31 cellular contexts compared by ENCODE assay signal in genomic region chr3:53478921-53479664, GRCh38. TPM values are rescaled to one million over a fixed set of nuclear protein-coding genes. Genes with fewer than 3 reads are reported as not detected.
A peak's percentile ranks its signal among the peaks of the same experiment; 100 is the strongest.
DNase-seq lines count a peak whose midpoint lies in the region; ATAC-seq and TF ChIP-seq lines count a peak whose summit lies in the region.
"Had no signal": no experiment of that assay in that cellular context is flagged by ENCODE, and none has a peak within 500 bp of the region (broad histone marks: within the 10 kb centered on the region; RNA-seq: fewer than 3 reads in every experiment).

No MANE protein-coding gene starts in this region.

- H2AFZ ChIP-seq in parathyroid adenoma, result peak overlapping the region; percentile 74

- peak overlapping the region; percentile 87 for H3K27ac Mint-ChIP-seq in Caco-2 (ENCODE audit: unreplicated experiment)
- H3K27ac Mint-ChIP-seq: activated CD8-positive, alpha-beta T cell treated with anti-CD3 and anti-CD28 coated beads for 36 hours; activated naive CD4-positive, alpha-beta T cell treated with anti-CD3 and anti-CD28 coated beads, Interleukin-2, amount 50 U/mL, for 24 hours; activated T-helper 17 cell treated with anti-CD3 and anti-CD28 coated beads, Interleukin-2, amount 50 U/mL, for 72 hours; B cell; effector memory CD8-positive, alpha-beta T cell; nephron progenitor cell had no signal

- DNase-seq in Caco-2, result no peak
- DNase-seq in colonic mucosa, result peak; percentile 48
- no peak for DNase-seq in left lung
- DNase-seq in NCI-H1930 (lab: John Stamatoyannopoulos, UW), result no peak
- DNase-seq in superior temporal gyrus (ENCODE audit: extremely low spot score), result no peak
- DNase-seq in NCI-H510A (lab: John Stamatoyannopoulos, UW), result no peak
- DNase-seq: activated CD8-positive, alpha-beta T cell treated with anti-CD3 and anti-CD28 coated beads for 36 hours; CD8-positive, alpha-beta memory T cell; cortex of kidney; effector memory CD8-positive, alpha-beta T cell; esophagus squamous epithelium; gastrocnemius medialis; hippocampal formation; MG63; NCI-H1105 treated with DMSO at 0.1 percent for 48 hours; NCI-H2081; NCI-H345; NCI-H748 treated with DMSO at 0.1 percent for 48 hours; nephron progenitor cell; sigmoid colon; stimulated activated CD4-positive, alpha-beta T cell treated with anti-CD3 and anti-CD28 coated beads, Interleukin-15, amount 100 ng/mL, for 24 hours; stimulated activated naive CD4-positive, alpha-beta T cell had no signal

- no peaks in the 10 kb centered on the region for H3K27me3 Mint-ChIP-seq in Caco-2 (ENCODE audit: insufficient read depth, unreplicated experiment)

- ATAC-seq in left lung (peak; percentile 30), GM19397 (IDR thresholded peaks at IDR 0.05; ENCODE audit: unreplicated experiment) (no peak)
- ATAC-seq: activated CD4-positive, CD25-positive, alpha-beta regulatory T cell treated with anti-CD3 and anti-CD28 coated beads, Interleukin-2, amount 50 U/mL, for 24 hours; activated CD8-positive, alpha-beta T cell treated with anti-CD3 and anti-CD28 coated beads for 36 hours; activated T-helper 17 cell treated with anti-CD3 and anti-CD28 coated beads, Interleukin-2, amount 50 U/mL, for 72 hours; effector memory CD8-positive, alpha-beta T cell; gastrocnemius medialis; K562 had no signal

- H3K27me3 ChIP-seq in Caco-2 (replicated peaks; ENCODE audit: control insufficient read depth, insufficient read depth, low read length) (no peaks in the 10 kb centered on the region), colonic mucosa (no peaks in the 10 kb centered on the region), left lung (peaks cover 0 to 13% of the 10 kb centered on the region in 2 donors), parathyroid adenoma (ENCODE audit: control insufficient read depth, insufficient read depth, low read length) (no peaks in the 10 kb centered on the region)
- H3K27me3 ChIP-seq: MG63, sigmoid colon, SJCRH30, vagina had no signal

- no peaks in the 10 kb centered on the region for H3K79me2 ChIP-seq in parathyroid adenoma

- peak overlapping the region; percentile 34 for H3K4me3 Mint-ChIP-seq in Caco-2 (ENCODE audit: unreplicated experiment)
- H3K4me3 Mint-ChIP-seq: activated CD8-positive, alpha-beta T cell treated with anti-CD3 and anti-CD28 coated beads for 36 hours; activated naive CD4-positive, alpha-beta T cell treated with anti-CD3 and anti-CD28 coated beads, Interleukin-2, amount 50 U/mL, for 24 hours; activated T-helper 17 cell treated with anti-CD3 and anti-CD28 coated beads, Interleukin-2, amount 50 U/mL, for 72 hours; B cell; CD8-positive, alpha-beta memory T cell; effector memory CD8-positive, alpha-beta T cell; nephron progenitor cell had no signal

- H3K36me3 ChIP-seq in Caco-2 (ENCODE audit: control insufficient read depth, insufficient read depth, low read length) (no peaks in the 10 kb centered on the region), colonic mucosa (no peaks in the 10 kb centered on the region), left lung (no peaks in the 10 kb centered on the region), parathyroid adenoma (ENCODE audit: control insufficient read depth, insufficient read depth, low read length) (no peaks in the 10 kb centered on the region)
- H3K36me3 ChIP-seq: esophagus squamous epithelium, gastrocnemius medialis, MG63, sigmoid colon, SJCRH30, vagina had no signal

- no peaks in the 10 kb centered on the region for H3K9me3 ChIP-seq in Caco-2
- H3K9me3 ChIP-seq in colonic mucosa, result no peaks in the 10 kb centered on the region
- H3K9me3 ChIP-seq in left lung, result no peaks in the 10 kb centered on the region
- H3K9me3 ChIP-seq in parathyroid adenoma (ENCODE audit: control insufficient read depth, low read length), result no peaks in the 10 kb centered on the region
- H3K9me3 ChIP-seq: esophagus squamous epithelium, gastrocnemius medialis, MG63, sigmoid colon, SJCRH30, vagina had no signal

- CTCF ChIA-PET in Caco-2 (lab: Charles Lee), result interaction anchor here (0.7 to 0.8 kb wide), 2 partner anchors 15 to 20 kb away, joined by 3 read pairs; partner anchors contain the start of gene CACNA1D

- BruUV-seq in Caco-2 (replicated peaks; lab: Mats Ljungman, UMichigan), result no TSS peak

- H3K4me3 ChIP-seq in Caco-2 (ENCODE audit: low read depth, low read length) (no peak overlapping the region), colonic mucosa (no peak overlapping the region), left lung (no peak overlapping the region), parathyroid adenoma (ENCODE audit: low read depth, low read length) (no peak overlapping the region)
- H3K4me3 ChIP-seq: esophagus squamous epithelium, gastrocnemius medialis, K562, MG63, sigmoid colon, SJCRH30, vagina had no signal

- H3K9me3 Mint-ChIP-seq in Caco-2 (ENCODE audit: unreplicated experiment), result no peaks in the 10 kb centered on the region
- H3K9me3 Mint-ChIP-seq: activated CD8-positive, alpha-beta T cell treated with anti-CD3 and anti-CD28 coated beads for 36 hours; activated naive CD4-positive, alpha-beta T cell treated with anti-CD3 and anti-CD28 coated beads, Interleukin-2, amount 50 U/mL, for 24 hours; activated T-helper 17 cell treated with anti-CD3 and anti-CD28 coated beads, Interleukin-2, amount 50 U/mL, for 72 hours; effector memory CD8-positive, alpha-beta T cell had no signal

- H3K9ac ChIP-seq in colonic mucosa (ENCODE audit: low read depth in 2 of 2, low read length in 2 of 2) (peak overlapping the region in 1 of 2 donors; percentile 65), parathyroid adenoma (no peak overlapping the region)

- H3K4me1 Mint-ChIP-seq in Caco-2 (ENCODE audit: low read depth, unreplicated experiment), result peaks cover 14% of the 10 kb centered on the region
- H3K4me1 Mint-ChIP-seq: activated naive CD4-positive, alpha-beta T cell treated with anti-CD3 and anti-CD28 coated beads, Interleukin-2, amount 50 U/mL, for 24 hours; activated T-helper 17 cell treated with anti-CD3 and anti-CD28 coated beads, Interleukin-2, amount 50 U/mL, for 72 hours; B cell; CD8-positive, alpha-beta memory T cell had no signal

- H3K4me1 ChIP-seq in Caco-2, result peaks cover 34% of the 10 kb centered on the region
- no peaks in the 10 kb centered on the region for H3K4me1 ChIP-seq in colonic mucosa
- no peaks in the 10 kb centered on the region for H3K4me1 ChIP-seq in left lung
- peaks cover 11% of the 10 kb centered on the region for H3K4me1 ChIP-seq in parathyroid adenoma
- H3K4me1 ChIP-seq: esophagus squamous epithelium, gastrocnemius medialis, sigmoid colon, SJCRH30, vagina had no signal

- intact Hi-C loops in Caco-2 (cut with micrococcal nuclease; ENCODE audit: unreplicated experiment) (loop anchor here (1.0 kb wide), 3 partner anchors 10 to 104 kb away; no protein-coding TSS in a partner anchor), colonic mucosa (cut with DNase I) (no loop called here), left lung (cut with DNase I) (no loop called here)

- POLR2A ChIA-PET in Caco-2 (lab: Charles Lee), result interaction anchor here (1.1 kb wide), 1 partner anchor 15 kb away, joined by 4 read pairs; the partner anchor contains the start of gene CACNA1D

- no peak overlapping the region for H3K4me2 ChIP-seq in parathyroid adenoma (ENCODE audit: low read length)

- H3K36me3 Mint-ChIP-seq in Caco-2 (ENCODE audit: insufficient read depth, unreplicated experiment), result no peaks in the 10 kb centered on the region
- H3K36me3 Mint-ChIP-seq: activated naive CD4-positive, alpha-beta T cell treated with anti-CD3 and anti-CD28 coated beads, Interleukin-2, amount 50 U/mL, for 24 hours had no signal

- TF ChIP-seq CTCF in Caco-2 (IDR thresholded peaks at IDR 0.05; ENCODE audit: insufficient read depth in 1 of 2, low read depth in 1 of 2, low read length in 1 of 2, severe bottlenecking in 1 of 2, unreplicated experiment in 1 of 2) (no peak), colonic mucosa (IDR thresholded peaks at IDR 0.05) (no peak), left lung (IDR thresholded peaks at IDR 0.05) (no peak), parathyroid adenoma (IDR thresholded peaks at IDR 0.05) (no peak)

- H3K27ac ChIP-seq in colonic mucosa (peak overlapping the region; percentile 65), left lung (no peak overlapping the region), parathyroid adenoma (peak overlapping the region; percentile 29)
- H3K27ac ChIP-seq: esophagus squamous epithelium, gastrocnemius medialis, sigmoid colon, SJCRH30, vagina had no signal

RNA-seq across cellular contexts. Expression of gene CACNA1D, which starts 15.3 kb away (rescaled TPM):
- total RNA-seq in Caco-2 (2022) (13.3 and 15.6 TPM in 2 replicates), colonic mucosa (10 to 100 TPM in 1 of 2 donors, 1 to 10 TPM in 1; 9.6 to 17.1 TPM), left lung (10 to 100 TPM; 32.6 to 58.2 TPM)
- total RNA-seq: activated CD8-positive, alpha-beta T cell treated with anti-CD3 and anti-CD28 coated beads for 36 hours; SJCRH30 had no signal

Comparison
In these comparisons a context has a peak if more than half of its experiments do, and no peak if none do; other contexts are left out.
1. H3K27ac ChIP-seq: peak in colonic mucosa (single experiment) and parathyroid adenoma (single experiment); none in left lung (0 of 2).